Comparison of ENCODE assay signal across 1 cellular context in genomic region chr15:78057803-78058202, GRCh38.
TF ChIP-seq lines count a peak whose summit lies in the region.

No MANE protein-coding gene starts in this region.

TF ChIP-seq in IMR-90, 13 proteins besides CTCF, POLR2A, EP300 and RAD21 (continued from another document):
- TF ChIP-seq ELK1 (IDR thresholded peaks at IDR 0.05; ENCODE audit: borderline replicate concordance, low read depth, low read length): no peak
- TF ChIP-seq, protein P1, sequence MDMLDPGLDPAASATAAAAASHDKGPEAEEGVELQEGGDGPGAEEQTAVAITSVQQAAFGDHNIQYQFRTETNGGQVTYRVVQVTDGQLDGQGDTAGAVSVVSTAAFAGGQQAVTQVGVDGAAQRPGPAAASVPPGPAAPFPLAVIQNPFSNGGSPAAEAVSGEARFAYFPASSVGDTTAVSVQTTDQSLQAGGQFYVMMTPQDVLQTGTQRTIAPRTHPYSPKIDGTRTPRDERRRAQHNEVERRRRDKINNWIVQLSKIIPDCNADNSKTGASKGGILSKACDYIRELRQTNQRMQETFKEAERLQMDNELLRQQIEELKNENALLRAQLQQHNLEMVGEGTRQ (IDR thresholded peaks at IDR 0.05; ENCODE audit: low read depth, low read length): no peak
- no peak for TF ChIP-seq MAZ (IDR thresholded peaks at IDR 0.05; ENCODE audit: borderline replicate concordance, low read depth, low read length)
